Comparison of ENCODE assay signal across 1 cellular context in the genomic region with DNA sequence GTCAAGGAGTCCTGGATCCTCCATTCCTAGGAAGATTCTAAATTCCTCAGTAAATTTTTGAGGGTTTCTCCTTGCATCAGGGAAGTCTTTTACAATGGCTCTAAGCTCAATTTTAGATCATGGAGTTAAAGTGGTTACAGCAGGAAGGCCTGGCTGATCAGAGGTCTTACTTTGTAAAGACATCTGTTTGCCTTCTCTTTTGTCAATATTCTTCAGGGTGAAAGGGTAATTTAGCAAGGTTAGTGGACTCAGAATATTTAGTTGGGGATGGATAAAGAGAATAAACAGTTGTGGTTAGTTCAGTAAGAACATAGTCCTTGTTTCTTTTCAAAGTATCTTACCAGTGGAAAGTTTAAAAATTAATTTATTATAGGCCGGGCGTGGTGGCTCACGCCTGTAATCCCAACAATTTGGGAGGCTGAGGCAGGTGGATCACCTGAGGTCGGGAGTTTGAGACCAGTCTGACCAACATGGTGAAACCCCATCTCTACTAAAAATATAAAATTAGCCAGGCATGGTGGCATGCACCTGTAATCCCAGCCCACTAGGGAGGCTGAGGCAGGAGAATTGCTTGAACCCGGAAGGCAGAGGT.
TF ChIP-seq lines count a peak whose summit lies in the region.
"Not testable (repeated sequence)": the region's sequence is repeated elsewhere in the genome, so short reads cannot be mapped to it uniquely, and the experiment has no call there.

No MANE protein-coding gene starts in this region.

TF ChIP-seq in HepG2, 621 proteins besides CTCF, POLR2A, EP300 and RAD21 (continued from another document):
- TF ChIP-seq, protein P1, sequence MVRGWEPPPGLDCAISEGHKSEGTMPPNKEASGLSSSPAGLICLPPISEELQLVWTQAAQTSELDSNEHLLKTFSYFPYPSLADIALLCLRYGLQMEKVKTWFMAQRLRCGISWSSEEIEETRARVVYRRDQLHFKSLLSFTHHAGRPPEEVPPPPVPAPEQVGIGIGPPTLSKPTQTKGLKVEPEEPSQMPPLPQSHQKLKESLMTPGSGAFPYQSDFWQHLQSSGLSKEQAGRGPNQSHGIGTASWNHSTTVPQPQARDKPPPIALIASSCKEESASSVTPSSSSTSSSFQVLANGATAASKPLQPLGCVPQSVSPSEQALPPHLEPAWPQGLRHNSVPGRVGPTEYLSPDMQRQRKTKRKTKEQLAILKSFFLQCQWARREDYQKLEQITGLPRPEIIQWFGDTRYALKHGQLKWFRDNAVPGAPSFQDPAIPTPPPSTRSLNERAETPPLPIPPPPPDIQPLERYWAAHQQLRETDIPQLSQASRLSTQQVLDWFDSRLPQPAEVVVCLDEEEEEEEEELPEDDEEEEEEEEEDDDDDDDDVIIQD (CRISPR knock-in tag; IDR thresholded peaks at IDR 0.05; ENCODE audit: low read depth) = peak; percentile 39; the same call in 1 of the 2 replicates
- peak; percentile 42; the same call in 1 of the 2 replicates for TF ChIP-seq MEF2D (CRISPR knock-in tag; IDR thresholded peaks at IDR 0.05)
- TF ChIP-seq ZNF460 (CRISPR knock-in tag; IDR thresholded peaks at IDR 0.05; ENCODE audit: borderline replicate concordance) = peak; percentile 77; the same call in 1 of the 2 replicates
- 0 out of 2 replicates have a peak, but pooled peaks have one; percentile 31 for TF ChIP-seq KLF11 (CRISPR knock-in tag; IDR thresholded peaks at IDR 0.05)
- TF ChIP-seq HDAC1 (CRISPR knock-in tag; IDR thresholded peaks at IDR 0.05) = peak; percentile 29; the same call in 1 of the 2 replicates
- TF ChIP-seq HOXD1 (CRISPR knock-in tag; IDR thresholded peaks at IDR 0.05) = 0 out of 2 replicates have a peak, but pooled peaks have one; percentile 29
- TF ChIP-seq, protein P2, sequence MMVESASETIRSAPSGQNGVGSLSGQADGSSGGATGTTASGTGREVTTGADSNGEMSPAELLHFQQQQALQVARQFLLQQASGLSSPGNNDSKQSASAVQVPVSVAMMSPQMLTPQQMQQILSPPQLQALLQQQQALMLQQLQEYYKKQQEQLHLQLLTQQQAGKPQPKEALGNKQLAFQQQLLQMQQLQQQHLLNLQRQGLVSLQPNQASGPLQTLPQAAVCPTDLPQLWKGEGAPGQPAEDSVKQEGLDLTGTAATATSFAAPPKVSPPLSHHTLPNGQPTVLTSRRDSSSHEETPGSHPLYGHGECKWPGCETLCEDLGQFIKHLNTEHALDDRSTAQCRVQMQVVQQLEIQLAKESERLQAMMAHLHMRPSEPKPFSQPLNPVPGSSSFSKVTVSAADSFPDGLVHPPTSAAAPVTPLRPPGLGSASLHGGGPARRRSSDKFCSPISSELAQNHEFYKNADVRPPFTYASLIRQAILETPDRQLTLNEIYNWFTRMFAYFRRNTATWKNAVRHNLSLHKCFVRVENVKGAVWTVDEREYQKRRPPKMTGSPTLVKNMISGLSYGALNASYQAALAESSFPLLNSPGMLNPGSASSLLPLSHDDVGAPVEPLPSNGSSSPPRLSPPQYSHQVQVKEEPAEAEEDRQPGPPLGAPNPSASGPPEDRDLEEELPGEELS (CRISPR knock-in tag; IDR thresholded peaks at IDR 0.05) = peak; percentile 48; the same call in 1 of the 2 replicates
- peak; percentile 39 for TF ChIP-seq TEAD3 (CRISPR knock-in tag; optimal IDR thresholded peaks at IDR 0.05; ENCODE audit: borderline replicate concordance)
- TF ChIP-seq, protein P3, sequence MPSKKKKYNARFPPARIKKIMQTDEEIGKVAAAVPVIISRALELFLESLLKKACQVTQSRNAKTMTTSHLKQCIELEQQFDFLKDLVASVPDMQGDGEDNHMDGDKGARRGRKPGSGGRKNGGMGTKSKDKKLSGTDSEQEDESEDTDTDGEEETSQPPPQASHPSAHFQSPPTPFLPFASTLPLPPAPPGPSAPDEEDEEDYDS (CRISPR knock-in tag; IDR thresholded peaks at IDR 0.05) = peak; percentile 26; the same call in 1 of the 2 replicates
- TF ChIP-seq SAP130 (CRISPR knock-in tag; IDR thresholded peaks at IDR 0.05; ENCODE audit: low read depth) = peak; percentile 56
- TF ChIP-seq NR2F2 (IDR thresholded peaks at IDR 0.05; ENCODE audit: borderline replicate concordance, low read depth) = peak; percentile 71; the same call in 1 of the 2 replicates
- TF ChIP-seq IRF2 (CRISPR knock-in tag; IDR thresholded peaks at IDR 0.05) = peak; percentile 58; the same call in 1 of the 2 replicates
- peak; percentile 20; the same call in 1 of the 2 replicates for TF ChIP-seq SIX1 (CRISPR knock-in tag; IDR thresholded peaks at IDR 0.05; ENCODE audit: borderline replicate concordance)
- TF ChIP-seq NR2C2 (CRISPR knock-in tag; IDR thresholded peaks at IDR 0.05; ENCODE audit: borderline replicate concordance) = 0 out of 2 replicates have a peak, but pooled peaks have one; percentile 52
- peak; percentile 66 for TF ChIP-seq RARA (CRISPR knock-in tag; IDR thresholded peaks at IDR 0.05)
- TF ChIP-seq RXRB (CRISPR knock-in tag; IDR thresholded peaks at IDR 0.05; ENCODE audit: borderline replicate concordance) = peak; percentile 91
- peak; percentile 44; the same call in 1 of the 2 replicates for TF ChIP-seq ETV5 (CRISPR knock-in tag; IDR thresholded peaks at IDR 0.05; ENCODE audit: borderline replicate concordance)
- peak; percentile 41; the same call in 1 of the 2 replicates for TF ChIP-seq BCL6 (CRISPR knock-in tag; IDR thresholded peaks at IDR 0.05)
- peak; percentile 77; the same call in 1 of the 2 replicates for TF ChIP-seq MIXL1 (CRISPR knock-in tag; IDR thresholded peaks at IDR 0.05)
- 0 out of 2 replicates have a peak, but pooled peaks have one; percentile 42 for TF ChIP-seq PITX1 (CRISPR knock-in tag; IDR thresholded peaks at IDR 0.05)
- TF ChIP-seq ZNF501 (CRISPR knock-in tag; IDR thresholded peaks at IDR 0.05) = 0 out of 2 replicates have a peak, but pooled peaks have one; percentile 53
- 0 out of 2 replicates have a peak, but pooled peaks have one; percentile 10 for TF ChIP-seq THAP11 (CRISPR knock-in tag; IDR thresholded peaks at IDR 0.05)
- TF ChIP-seq NR2F6 (IDR thresholded peaks at IDR 0.05) = peak; percentile 76
- peak; percentile 63; the same call in 1 of the 2 replicates for TF ChIP-seq NR2F6 (CRISPR knock-in tag; IDR thresholded peaks at IDR 0.05)
- TF ChIP-seq, protein P4, sequence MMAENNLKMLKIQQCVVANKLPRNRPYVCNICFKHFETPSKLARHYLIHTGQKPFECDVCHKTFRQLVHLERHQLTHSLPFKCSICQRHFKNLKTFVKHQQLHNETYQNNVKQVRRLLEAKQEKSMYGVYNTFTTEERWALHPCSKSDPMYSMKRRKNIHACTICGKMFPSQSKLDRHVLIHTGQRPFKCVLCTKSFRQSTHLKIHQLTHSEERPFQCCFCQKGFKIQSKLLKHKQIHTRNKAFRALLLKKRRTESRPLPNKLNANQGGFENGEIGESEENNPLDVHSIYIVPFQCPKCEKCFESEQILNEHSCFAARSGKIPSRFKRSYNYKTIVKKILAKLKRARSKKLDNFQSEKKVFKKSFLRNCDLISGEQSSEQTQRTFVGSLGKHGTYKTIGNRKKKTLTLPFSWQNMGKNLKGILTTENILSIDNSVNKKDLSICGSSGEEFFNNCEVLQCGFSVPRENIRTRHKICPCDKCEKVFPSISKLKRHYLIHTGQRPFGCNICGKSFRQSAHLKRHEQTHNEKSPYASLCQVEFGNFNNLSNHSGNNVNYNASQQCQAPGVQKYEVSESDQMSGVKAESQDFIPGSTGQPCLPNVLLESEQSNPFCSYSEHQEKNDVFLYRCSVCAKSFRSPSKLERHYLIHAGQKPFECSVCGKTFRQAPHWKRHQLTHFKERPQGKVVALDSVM (CRISPR knock-in tag; IDR thresholded peaks at IDR 0.05) = 0 out of 2 replicates have a peak, but pooled peaks have one; percentile 13
- peak; percentile 80 for TF ChIP-seq ELF3 (CRISPR knock-in tag; IDR thresholded peaks at IDR 0.05)
- TF ChIP-seq ZFX (CRISPR knock-in tag; IDR thresholded peaks at IDR 0.05; ENCODE audit: low read depth) = peak; percentile 40; the same call in 1 of the 2 replicates
- peak; percentile 25; the same call in 1 of the 2 replicates for TF ChIP-seq ZNF136 (CRISPR knock-in tag; IDR thresholded peaks at IDR 0.05; ENCODE audit: low read depth)
- TF ChIP-seq HDAC2 (CRISPR knock-in tag; IDR thresholded peaks at IDR 0.05) = peak; percentile 79; the same call in 1 of the 2 replicates
- TF ChIP-seq ONECUT2 (CRISPR knock-in tag; IDR thresholded peaks at IDR 0.05) = peak; percentile 61; the same call in 1 of the 2 replicates
- TF ChIP-seq ZBTB7B (CRISPR knock-in tag; IDR thresholded peaks at IDR 0.05) = peak; percentile 54; the same call in 1 of the 2 replicates
- peak; percentile 78 for TF ChIP-seq HNF4A (CRISPR knock-in tag; IDR thresholded peaks at IDR 0.05)
- peak; percentile 55; the same call in 1 of the 2 replicates for TF ChIP-seq CREM (IDR thresholded peaks at IDR 0.05)
- TF ChIP-seq CREM (CRISPR knock-in tag; IDR thresholded peaks at IDR 0.05) = not testable (repeated sequence)
- 0 out of 2 replicates have a peak, but pooled peaks have one; percentile 32 for TF ChIP-seq SPEN (CRISPR knock-in tag; IDR thresholded peaks at IDR 0.05; ENCODE audit: low read depth)
- TF ChIP-seq, protein P5, sequence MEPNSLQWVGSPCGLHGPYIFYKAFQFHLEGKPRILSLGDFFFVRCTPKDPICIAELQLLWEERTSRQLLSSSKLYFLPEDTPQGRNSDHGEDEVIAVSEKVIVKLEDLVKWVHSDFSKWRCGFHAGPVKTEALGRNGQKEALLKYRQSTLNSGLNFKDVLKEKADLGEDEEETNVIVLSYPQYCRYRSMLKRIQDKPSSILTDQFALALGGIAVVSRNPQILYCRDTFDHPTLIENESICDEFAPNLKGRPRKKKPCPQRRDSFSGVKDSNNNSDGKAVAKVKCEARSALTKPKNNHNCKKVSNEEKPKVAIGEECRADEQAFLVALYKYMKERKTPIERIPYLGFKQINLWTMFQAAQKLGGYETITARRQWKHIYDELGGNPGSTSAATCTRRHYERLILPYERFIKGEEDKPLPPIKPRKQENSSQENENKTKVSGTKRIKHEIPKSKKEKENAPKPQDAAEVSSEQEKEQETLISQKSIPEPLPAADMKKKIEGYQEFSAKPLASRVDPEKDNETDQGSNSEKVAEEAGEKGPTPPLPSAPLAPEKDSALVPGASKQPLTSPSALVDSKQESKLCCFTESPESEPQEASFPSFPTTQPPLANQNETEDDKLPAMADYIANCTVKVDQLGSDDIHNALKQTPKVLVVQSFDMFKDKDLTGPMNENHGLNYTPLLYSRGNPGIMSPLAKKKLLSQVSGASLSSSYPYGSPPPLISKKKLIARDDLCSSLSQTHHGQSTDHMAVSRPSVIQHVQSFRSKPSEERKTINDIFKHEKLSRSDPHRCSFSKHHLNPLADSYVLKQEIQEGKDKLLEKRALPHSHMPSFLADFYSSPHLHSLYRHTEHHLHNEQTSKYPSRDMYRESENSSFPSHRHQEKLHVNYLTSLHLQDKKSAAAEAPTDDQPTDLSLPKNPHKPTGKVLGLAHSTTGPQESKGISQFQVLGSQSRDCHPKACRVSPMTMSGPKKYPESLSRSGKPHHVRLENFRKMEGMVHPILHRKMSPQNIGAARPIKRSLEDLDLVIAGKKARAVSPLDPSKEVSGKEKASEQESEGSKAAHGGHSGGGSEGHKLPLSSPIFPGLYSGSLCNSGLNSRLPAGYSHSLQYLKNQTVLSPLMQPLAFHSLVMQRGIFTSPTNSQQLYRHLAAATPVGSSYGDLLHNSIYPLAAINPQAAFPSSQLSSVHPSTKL (CRISPR knock-in tag; IDR thresholded peaks at IDR 0.05) = peak; percentile 92
